Comparison of ENCODE assay signal across 20 cellular contexts in genomic region chr7:83643012-83643411, GRCh38. TPM values are rescaled to one million over a fixed set of nuclear protein-coding genes. Genes with fewer than 3 reads are reported as not detected.
"Had no signal": no experiment of that assay in that cellular context is flagged by ENCODE, and none has a peak within 500 bp of the region (broad histone marks: within the 10 kb centered on the region; RNA-seq: fewer than 3 reads in every experiment).

No MANE protein-coding gene starts in this region.

- H3K27ac ChIP-seq: dorsolateral prefrontal cortex, hepatocyte, right atrium auricular region, thoracic aorta, transverse colon had no signal

- H3K27me3 ChIP-seq: esophagus muscularis mucosa, hepatocyte, right atrium auricular region, stomach, transverse colon had no signal

- H3K4me1 Mint-ChIP-seq: naive thymus-derived CD8-positive, alpha-beta T cell had no signal

- H3K36me3 Mint-ChIP-seq: naive thymus-derived CD8-positive, alpha-beta T cell had no signal

- DNase-seq: cortex of kidney; dorsolateral prefrontal cortex; effector CD8-positive, alpha-beta T cell; foreskin fibroblast; head of caudate nucleus; mucosa of descending colon; naive thymus-derived CD8-positive, alpha-beta T cell; small intestine; stimulated activated CD4-positive, alpha-beta T cell treated with anti-CD3 and anti-CD28 coated beads, Interleukin-12 subunit alpha, Interleukin-12 subunit beta, amount 100 ng/mL, for 4 hours; stimulated activated naive CD4-positive, alpha-beta T cell; stomach; substantia nigra; transverse colon had no signal

- H3K4me2 ChIP-seq: hepatocyte had no signal

- H3K36me3 ChIP-seq: esophagus muscularis mucosa, right atrium auricular region, stomach, thoracic aorta, transverse colon had no signal

- FAIRE-seq: endometrium, small intestine had no signal

- H3K27ac Mint-ChIP-seq: naive thymus-derived CD8-positive, alpha-beta T cell had no signal

- H3K4me3 ChIP-seq: dorsolateral prefrontal cortex, esophagus muscularis mucosa, hepatocyte, mucosa of descending colon, right atrium auricular region, stomach, thoracic aorta, transverse colon had no signal

- H2AFZ ChIP-seq: hepatocyte had no signal

- H3K9me3 Mint-ChIP-seq: neural crest cell had no signal

- H3K4me1 ChIP-seq: right atrium auricular region, transverse colon had no signal

- H3K9me3 ChIP-seq: esophagus muscularis mucosa, mucosa of descending colon, right atrium auricular region, stomach, thoracic aorta, transverse colon had no signal

- H3K79me2 ChIP-seq: hepatocyte had no signal

- H3K4me3 Mint-ChIP-seq: naive thymus-derived CD8-positive, alpha-beta T cell; neural crest cell had no signal

RNA-seq across cellular contexts. Expression of gene SEMA3E, which starts 5.9 kb away (rescaled TPM):
- total RNA-seq: kidney epithelial cell; naive thymus-derived CD8-positive, alpha-beta T cell had no signal
- polyA plus RNA-seq: naive thymus-derived CD8-positive, alpha-beta T cell had no signal
